ENCODE assay signal across 17 cellular contexts in the genomic region with DNA sequence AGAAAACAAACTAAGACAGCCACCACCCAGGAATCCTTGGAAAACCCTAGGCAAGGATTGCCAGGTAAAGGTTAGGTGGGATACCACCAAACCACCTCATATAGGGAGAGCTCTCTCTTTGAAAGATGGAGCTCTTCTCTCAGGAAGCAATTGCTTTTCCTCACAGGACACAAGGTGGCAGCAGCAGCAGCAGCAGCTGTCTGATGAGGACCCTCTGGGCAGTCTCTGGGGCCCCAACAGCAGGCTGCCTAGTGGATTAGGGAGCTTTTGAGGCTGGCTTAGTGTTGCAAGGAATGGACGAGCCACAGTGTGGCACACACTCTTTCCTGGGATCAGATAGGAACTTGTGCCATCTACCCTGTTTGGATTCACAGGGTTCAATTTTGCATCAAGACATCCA. TPM values are rescaled to one million over a fixed set of nuclear protein-coding genes. Genes with fewer than 3 reads are reported as not detected.
A peak's percentile ranks its signal among the peaks of the same experiment; 100 is the strongest.
DNase-seq lines count a peak whose midpoint lies in the region; ATAC-seq and TF ChIP-seq lines count a peak whose summit lies in the region.
"Had no signal": no experiment of that assay in that cellular context is flagged by ENCODE, and none has a peak within 500 bp of the region (broad histone marks: within the 10 kb centered on the region; RNA-seq: fewer than 3 reads in every experiment).

No MANE protein-coding gene starts in this region.

- no peak overlapping the region for H3K4me3 ChIP-seq in HAP-1
- H3K4me3 ChIP-seq in RWPE2 (ENCODE audit: severe bottlenecking): no peak overlapping the region
- H3K4me3 ChIP-seq in lower lobe of right lung: no peak overlapping the region
- H3K4me3 ChIP-seq: psoas muscle, SK-N-MC had no signal

- in situ Hi-C loops in HAP-1 (cut with MboI; ENCODE audit: low sequenced_read_pairs): no loop called here

- H3K36me3 ChIP-seq in HAP-1 (replicated peaks): no peaks in the 10 kb centered on the region
- H3K36me3 ChIP-seq in RWPE2 (ENCODE audit: low read depth): no peaks in the 10 kb centered on the region
- no peaks in the 10 kb centered on the region for H3K36me3 ChIP-seq in lower lobe of right lung

- ATAC-seq in RWPE2 (ENCODE audit: low read depth) (no peak), lower lobe of right lung (no peak), GM18870 (IDR thresholded peaks at IDR 0.05; ENCODE audit: unreplicated experiment) (no peak)
- ATAC-seq: activated T-cell treated with anti-CD3 and anti-CD28 coated beads, Interleukin-2, amount 50 U/mL, for 4 hours; psoas muscle; stimulated activated naive B cell treated with anti-CD40 and anti-IgM and Interleukin-4, amounts not matched to agents 10 μg/mL and 1 μg/mL and 100 μg/mL, for 72 hours had no signal

- H3K27ac ChIP-seq in C4-2B (no peak overlapping the region), RWPE2 (ENCODE audit: poor library complexity, severe bottlenecking) (no peak overlapping the region), lower lobe of right lung (no peak overlapping the region)
- H3K27ac ChIP-seq: psoas muscle, SK-N-MC had no signal

- H3K9me3 ChIP-seq in HAP-1 (no peaks in the 10 kb centered on the region), RWPE2 (ENCODE audit: severe bottlenecking) (no peaks in the 10 kb centered on the region), lower lobe of right lung (no peaks in the 10 kb centered on the region)
- H3K9me3 ChIP-seq: psoas muscle had no signal

- peak; percentile 52 to 71 for DNase-seq in HAP-1 (ENCODE audit: low spot score in 2 of 2)
- no peak for DNase-seq in RWPE2 (ENCODE audit: low spot score)
- DNase-seq in iPS-NIHi11 (ENCODE audit: low spot score): peak; percentile 29
- no peak for DNase-seq in lower lobe of right lung
- no peak for DNase-seq in SHP77 (lab: John Stamatoyannopoulos, UW)
- DNase-seq in GM03348 (ENCODE audit: low spot score): no peak
- DNase-seq: activated CD4-positive, CD25-positive, alpha-beta regulatory T cell treated with anti-CD3 and anti-CD28 coated beads, Interleukin-2, amount 50 U/mL, for 72 hours; activated T-cell treated with anti-CD3 and anti-CD28 coated beads, Interleukin-2, amount 50 U/mL, for 4 hours; aorta; CD4-positive, CD25-positive, alpha-beta regulatory T cell; mesenchymal stem cell; psoas muscle; stimulated activated CD4-positive, alpha-beta T cell treated with anti-CD3 and anti-CD28 coated beads, Interleukin-2, amount 100 ng/mL, for 24 hours; stimulated activated naive B cell treated with anti-CD40 and anti-IgM and Interleukin-4, amounts not matched to agents 10 μg/mL and 1 μg/mL and 100 μg/mL, for 72 hours had no signal

- peak; percentile 25 for TF ChIP-seq CTCF in C4-2B (conservative IDR thresholded peaks at IDR 0.05)
- TF ChIP-seq CTCF in RWPE2 (IDR thresholded peaks at IDR 0.05; ENCODE audit: poor library complexity, severe bottlenecking): peak; percentile 24
- TF ChIP-seq CTCF in lower lobe of right lung (IDR thresholded peaks at IDR 0.05): no peak

- H3K27me3 ChIP-seq in HAP-1 (ENCODE audit: low read depth): no peaks in the 10 kb centered on the region
- H3K27me3 ChIP-seq in RWPE2 (ENCODE audit: insufficient read depth, poor library complexity, severe bottlenecking): no peaks in the 10 kb centered on the region
- no peaks in the 10 kb centered on the region for H3K27me3 ChIP-seq in lower lobe of right lung (ENCODE audit: low read depth)

- H3K4me1 ChIP-seq in HAP-1 (peaks cover 16% of the 10 kb centered on the region), RWPE2 (ENCODE audit: insufficient read depth, poor library complexity, severe bottlenecking) (no peaks in the 10 kb centered on the region), lower lobe of right lung (no peaks in the 10 kb centered on the region)
- H3K4me1 ChIP-seq: psoas muscle had no signal

- intact Hi-C loops in lower lobe of right lung (cut with DNase I): no loop called here

RNA-seq across cellular contexts. Expression of a gene that starts 41.4 kb away (rescaled TPM):
- total RNA-seq in lower lobe of right lung: 60.6 TPM
- total RNA-seq: CD4-positive, CD25-positive, alpha-beta regulatory T cell had no signal

Comparison
In these comparisons a context has a peak if more than half of its experiments do, and no peak if none do; other contexts are left out.
1. DNase-seq: peak in HAP-1 (2 of 2) and iPS-NIHi11 (single experiment); none in RWPE2 (single experiment), lower lobe of right lung (single experiment), SHP77 (0 of 2) and GM03348 (single experiment).